8 cellular contexts compared by ENCODE assay signal in the genomic region with DNA sequence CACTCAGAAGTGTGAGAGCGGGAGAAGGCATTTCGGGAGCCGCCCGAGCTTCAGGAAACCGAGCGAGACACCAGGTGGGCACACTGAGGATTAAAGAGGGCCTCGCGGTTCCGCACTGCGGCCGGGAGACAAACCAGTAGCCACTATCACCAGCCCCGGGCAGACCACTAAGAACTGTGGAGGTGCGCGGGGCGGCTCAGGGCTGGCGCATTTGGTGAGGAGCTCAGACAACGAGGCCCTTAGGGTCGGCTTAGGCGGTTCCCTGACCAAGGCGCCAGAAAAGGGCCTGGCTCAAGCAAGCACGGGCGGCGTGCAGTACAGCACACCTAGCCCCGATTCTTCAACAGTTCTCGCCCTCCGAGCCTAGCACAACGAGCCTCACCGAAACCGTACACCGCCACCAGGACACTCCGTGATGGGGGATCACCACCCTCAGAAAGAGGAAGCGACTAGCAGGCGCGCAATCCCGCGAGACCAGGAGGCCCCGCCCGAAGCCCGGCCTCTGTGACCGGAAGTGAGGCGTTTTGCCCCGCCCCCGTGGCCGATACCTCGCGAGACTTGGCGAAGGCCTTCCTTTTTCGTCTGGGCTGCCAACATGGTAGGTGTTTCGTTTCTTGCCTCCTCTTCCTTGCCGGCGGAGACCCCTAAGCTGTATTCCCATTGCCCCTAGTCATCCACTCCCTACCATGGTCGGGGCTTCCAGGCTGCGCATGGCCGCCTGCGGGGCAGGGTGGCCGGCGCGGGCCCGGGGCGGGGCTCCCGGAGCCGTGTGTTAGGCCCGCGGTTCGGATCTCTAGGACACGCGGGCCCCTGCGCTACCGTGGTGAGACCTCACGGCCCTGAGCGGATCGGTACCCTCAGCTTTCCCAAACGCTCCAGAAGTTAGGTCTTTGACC.
A peak's percentile ranks its signal among the peaks of the same experiment; 100 is the strongest.
DNase-seq lines count a peak whose midpoint lies in the region; ATAC-seq, FAIRE-seq and TF ChIP-seq lines count a peak whose summit lies in the region.

Gene RPL27A, plus strand, starts transcription at position 574 of the 896 bp plus-strand sequence. Its CDS starts 22 bp downstream, at position 596.
A gene with protein sequence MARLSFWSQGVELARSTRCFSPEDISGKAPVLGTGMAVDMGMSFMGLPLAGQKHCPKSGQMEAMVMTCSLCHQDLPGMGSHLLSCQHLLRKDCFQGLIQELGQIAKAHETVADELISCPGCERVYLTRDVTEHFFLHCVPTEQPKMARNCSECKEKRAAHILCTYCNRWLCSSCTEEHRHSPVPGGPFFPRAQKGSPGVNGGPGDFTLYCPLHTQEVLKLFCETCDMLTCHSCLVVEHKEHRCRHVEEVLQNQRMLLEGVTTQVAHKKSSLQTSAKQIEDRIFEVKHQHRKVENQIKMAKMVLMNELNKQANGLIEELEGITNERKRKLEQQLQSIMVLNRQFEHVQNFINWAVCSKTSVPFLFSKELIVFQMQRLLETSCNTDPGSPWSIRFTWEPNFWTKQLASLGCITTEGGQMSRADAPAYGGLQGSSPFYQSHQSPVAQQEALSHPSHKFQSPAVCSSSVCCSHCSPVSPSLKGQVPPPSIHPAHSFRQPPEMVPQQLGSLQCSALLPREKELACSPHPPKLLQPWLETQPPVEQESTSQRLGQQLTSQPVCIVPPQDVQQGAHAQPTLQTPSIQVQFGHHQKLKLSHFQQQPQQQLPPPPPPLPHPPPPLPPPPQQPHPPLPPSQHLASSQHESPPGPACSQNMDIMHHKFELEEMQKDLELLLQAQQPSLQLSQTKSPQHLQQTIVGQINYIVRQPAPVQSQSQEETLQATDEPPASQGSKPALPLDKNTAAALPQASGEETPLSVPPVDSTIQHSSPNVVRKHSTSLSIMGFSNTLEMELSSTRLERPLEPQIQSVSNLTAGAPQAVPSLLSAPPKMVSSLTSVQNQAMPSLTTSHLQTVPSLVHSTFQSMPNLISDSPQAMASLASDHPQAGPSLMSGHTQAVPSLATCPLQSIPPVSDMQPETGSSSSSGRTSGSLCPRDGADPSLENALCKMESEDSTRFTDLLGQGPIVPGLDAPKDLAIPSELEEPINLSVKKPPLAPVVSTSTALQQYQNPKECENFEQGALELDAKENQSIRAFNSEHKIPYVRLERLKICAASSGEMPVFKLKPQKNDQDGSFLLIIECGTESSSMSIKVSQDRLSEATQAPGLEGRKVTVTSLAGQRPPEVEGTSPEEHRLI (N-terminal part only) (minus strand): TSS at position 447 of the 896 bp plus-strand sequence. CDS start 10,391 bp downstream, outside the sequence.

- TF ChIP-seq CTCF in OCI-LY1 (IDR thresholded peaks at IDR 0.05; ENCODE audit: low read length), result no peak

- peaks cover 58% of the 10 kb centered on the region for H3K36me3 ChIP-seq in OCI-LY1 (ENCODE audit: insufficient read depth, low read length)

- H3K9me2 ChIP-seq in OCI-LY1 (ENCODE audit: low read depth, low read length), result no peaks in the 10 kb centered on the region

- peak; percentile 59 for FAIRE-seq in endometrium (lab: Jason Lieb, UNC)

- no peaks in the 10 kb centered on the region for H4K20me1 ChIP-seq in OCI-LY1 (ENCODE audit: insufficient read depth, low read length)

- H3K4me1 ChIP-seq in OCI-LY1 (ENCODE audit: insufficient read depth, low read length, severe bottlenecking), result peaks cover 43% of the 10 kb centered on the region

- ATAC-seq in GM21526 (IDR thresholded peaks at IDR 0.05; ENCODE audit: low FRiP score, unreplicated experiment), result peak; percentile 89

- H3K27ac ChIP-seq in OCI-LY1 (ENCODE audit: low read depth, low read length, poor library complexity, severe bottlenecking), result peak within 1 kb of the TSS; percentile 99

- no peaks in the 10 kb centered on the region for H3K9me3 ChIP-seq in OCI-LY1 (ENCODE audit: low read length)

- H3K79me2 ChIP-seq in OCI-LY1 (ENCODE audit: insufficient read depth, low read length), result peaks cover 17% of the 10 kb centered on the region

- peaks cover 14% of the 10 kb centered on the region; the same call in 1 of the 2 replicates for H3F3A ChIP-seq in OCI-LY1 (ENCODE audit: insufficient read depth, low read length)

- no peak within 1 kb of the TSS for H2AFZ ChIP-seq in OCI-LY1 (ENCODE audit: low read length)

- peak; percentile 97 for DNase-seq in DMS 273 (lab: John Stamatoyannopoulos, UW; ENCODE audit: unreplicated experiment)
- DNase-seq in HuH-7 (ENCODE audit: low spot score), result peak; percentile 91
- peak; percentile 100 for DNase-seq in activated CD8-positive, alpha-beta memory T cell treated with anti-CD3 and anti-CD28 coated beads, Interleukin-2, amount 50 U/mL, for 4 hours
- peak; percentile 95 for DNase-seq in middle frontal gyrus (ENCODE audit: extremely low spot score, low spot score)
- peak; percentile 98 for DNase-seq in stimulated activated CD8-positive, alpha-beta memory T cell treated with anti-CD3 and anti-CD28 coated beads, Interleukin-2, amount 100 ng/mL, for 1 hour (ENCODE audit: low read depth in 2 of 2)

- peak within 1 kb of the TSS; percentile 79 for H3K4me3 ChIP-seq in OCI-LY1 (ENCODE audit: low read depth, low read length, poor library complexity, severe bottlenecking)

- peak within 1 kb of the TSS; percentile 90 for H3K9ac ChIP-seq in OCI-LY1 (ENCODE audit: low read length)

- H3K27me3 ChIP-seq in OCI-LY1 (ENCODE audit: insufficient read depth, low read length), result no peaks in the 10 kb centered on the region

- peak within 1 kb of the TSS; percentile 91 for H3K4me2 ChIP-seq in OCI-LY1 (ENCODE audit: low read length)

Comparison
In these comparisons a context has a peak if more than half of its experiments do, and no peak if none do; other contexts are left out.
1. Peak in every context shown above with its lines: DNase-seq, ATAC-seq, H3K4me3 ChIP-seq and H3K27ac ChIP-seq.